In genomic region chr18:57743008-57743407, GRCh38 we compare ENCODE assay signal across 15 cellular contexts.
DNase-seq lines count a peak whose midpoint lies in the region; ATAC-seq and TF ChIP-seq lines count a peak whose summit lies in the region.
"Had no signal": no experiment of that assay in that cellular context is flagged by ENCODE, and none has a peak within 500 bp of the region (broad histone marks: within the 10 kb centered on the region; RNA-seq: fewer than 3 reads in every experiment).

No MANE protein-coding gene starts in this region.

- TF ChIP-seq EP300 in gastroesophageal sphincter (IDR thresholded peaks at IDR 0.05) = no peak

- H3K9me3 ChIP-seq in gastroesophageal sphincter (no peaks in the 10 kb centered on the region), stomach smooth muscle (ENCODE audit: control insufficient read depth in 2 of 2, low read length in 2 of 2) (no peaks in the 10 kb centered on the region)

- TF ChIP-seq POLR2A in gastroesophageal sphincter (IDR thresholded peaks at IDR 0.05) = no peak

- H3K27ac ChIP-seq in gastroesophageal sphincter (peak overlapping the region in 3 of 4 donors; percentile 58 to 70 (median 63)), stomach smooth muscle (ENCODE audit: low read length) (peak overlapping the region; percentile 24)
- H3K27ac ChIP-seq: suprapubic skin had no signal

- no peak overlapping the region for H3K9ac ChIP-seq in stomach smooth muscle (ENCODE audit: low read length in 2 of 2)

- TF ChIP-seq CTCF in gastroesophageal sphincter (IDR thresholded peaks at IDR 0.05) = no peak

- peak; percentile 51 for ATAC-seq in gastroesophageal sphincter
- ATAC-seq: activated naive CD4-positive, alpha-beta T cell treated with anti-CD3 and anti-CD28 coated beads, Interleukin-2, amount 50 U/mL, for 72 hours had no signal

- H3K27me3 ChIP-seq in gastroesophageal sphincter (no peaks in the 10 kb centered on the region), stomach smooth muscle (ENCODE audit: control insufficient read depth in 1 of 2, insufficient read depth in 2 of 2, low read length in 2 of 2) (no peaks in the 10 kb centered on the region)
- H3K27me3 ChIP-seq: suprapubic skin had no signal

- H3K4me3 ChIP-seq in gastroesophageal sphincter (no peak overlapping the region), stomach smooth muscle (ENCODE audit: low read length in 2 of 2) (no peak overlapping the region)
- H3K4me3 ChIP-seq: suprapubic skin had no signal

- DNase-seq in NCI-H146 (lab: John Stamatoyannopoulos, UW) = peak; percentile 36
- no peak for DNase-seq in NCI-H146 treated with DMSO at 0.1 percent for 48 hours (lab: John Stamatoyannopoulos, UW; ENCODE audit: unreplicated experiment)
- peak; percentile 37 for DNase-seq in amniotic stem cell (lab: John Stamatoyannopoulos, UW)
- no peak for DNase-seq in NCI-H1105 (lab: John Stamatoyannopoulos, UW)
- no peak for DNase-seq in activated CD4-positive, alpha-beta T cell treated with anti-CD3 and anti-CD28 coated beads, Interleukin-2, amount 50 U/mL, for 1 hour
- DNase-seq in activated CD4-positive, alpha-beta T cell treated with anti-CD3 and anti-CD28 coated beads for 1 hour = no peak
- DNase-seq: 8988T; activated CD4-positive, alpha-beta T cell treated with anti-CD3 and anti-CD28 coated beads for 4 hours; NCI-H2171 treated with DMSO at 0.1 percent for 48 hours; SHP77; stimulated activated CD4-positive, alpha-beta T cell treated with anti-CD3 and anti-CD28 coated beads, Interleukin-1b, Interleukin-23, amount 100 ng/mL, for 48 hours had no signal

- peaks cover 2 to 59% (median 11%) of the 10 kb centered on the region in 3 donors for H3K4me1 ChIP-seq in gastroesophageal sphincter
- peaks cover 25% of the 10 kb centered on the region for H3K4me1 ChIP-seq in stomach smooth muscle (ENCODE audit: control insufficient read depth, insufficient read depth, low read length)

- H3K36me3 ChIP-seq in gastroesophageal sphincter (no peaks in the 10 kb centered on the region), stomach smooth muscle (ENCODE audit: control insufficient read depth in 2 of 2, insufficient read depth in 2 of 2, low read length in 2 of 2) (no peaks in the 10 kb centered on the region)
- H3K36me3 ChIP-seq: suprapubic skin had no signal

- WGBS in gastroesophageal sphincter (ENCODE audit: low coverage in 1 of 2), 2 donors = 38 to 46% methylated on average over 2 of the region's 3 CpGs

Comparison
In these comparisons a context has a peak if more than half of its experiments do, and no peak if none do; other contexts are left out.
1. DNase-seq: peak in NCI-H146 (single experiment) and amniotic stem cell (single experiment); none in NCI-H146 treated with DMSO at 0.1 percent for 48 hours (single experiment), NCI-H1105 (single experiment), activated CD4-positive, alpha-beta T cell treated with anti-CD3 and anti-CD28 coated beads, Interleukin-2, amount 50 U/mL, for 1 hour (single experiment) and activated CD4-positive, alpha-beta T cell treated with anti-CD3 and anti-CD28 coated beads for 1 hour (single experiment).